Comparison of ENCODE assay signal across 20 cellular contexts in genomic region chr20:56403465-56403864, GRCh38.
"Had no signal": no experiment of that assay in that cellular context is flagged by ENCODE, and none has a peak within 500 bp of the region (broad histone marks: within the 10 kb centered on the region; RNA-seq: fewer than 3 reads in every experiment).

No MANE protein-coding gene starts in this region.

- H3K4me1 ChIP-seq: Peyer's patch, SJCRH30 had no signal

- DNase-seq: activated CD4-positive, alpha-beta T cell treated with anti-CD3 and anti-CD28 coated beads, Interleukin-2, amount 50 U/mL, for 4 hours; activated CD4-positive, CD25-positive, alpha-beta regulatory T cell; anterior cingulate cortex; cerebellar nuclear complex; KBM-7; NCI-H1048; NCI-H146; NCI-H187 treated with DMSO at 0.1 percent for 48 hours; NCI-H2081 treated with DMSO at 0.1 percent for 48 hours; NCI-H446; NCI-H524; Peyer's patch; Right ventricle myocardium superior; SJCRH30; SK-N-SH; T-helper 1 cell had no signal

- H3K27me3 ChIP-seq: adrenal gland, Peyer's patch, SJCRH30 had no signal

- ATAC-seq: activated naive CD4-positive, alpha-beta T cell treated with anti-CD3 and anti-CD28 coated beads, Interleukin-2, amount 50 U/mL, for 72 hours had no signal

- H3K27ac ChIP-seq: adrenal gland, Peyer's patch, RWPE1, SJCRH30, VCaP had no signal

- H3K9me3 Mint-ChIP-seq: activated naive CD4-positive, alpha-beta T cell treated with anti-CD3 and anti-CD28 coated beads, Interleukin-2, amount 50 U/mL, for 72 hours had no signal

- H3K4me3 ChIP-seq: adrenal gland, Peyer's patch, SJCRH30 had no signal

- H3K9me3 ChIP-seq: adrenal gland, Peyer's patch, SJCRH30, SK-N-SH had no signal
